In genomic region chr20:1897486-1897885, GRCh38 we compare ENCODE assay signal across 10 cellular contexts. TPM values are rescaled to one million over a fixed set of nuclear protein-coding genes. Genes with fewer than 3 reads are reported as not detected.
DNase-seq lines count a peak whose midpoint lies in the region; ATAC-seq, FAIRE-seq and TF ChIP-seq lines count a peak whose summit lies in the region.
"Had no signal": no experiment of that assay in that cellular context is flagged by ENCODE, and none has a peak within 500 bp of the region (broad histone marks: within the 10 kb centered on the region; RNA-seq: fewer than 3 reads in every experiment).

No MANE protein-coding gene starts in this region.

- no peaks in the 10 kb centered on the region for H3K36me3 ChIP-seq in CD4-positive, alpha-beta memory T cell (ENCODE audit: insufficient read depth, low read length)

- no peaks in the 10 kb centered on the region for H3K9me3 ChIP-seq in CD4-positive, alpha-beta memory T cell (ENCODE audit: control insufficient read depth in 1 of 2, low read length in 2 of 2)

- no peak for ATAC-seq in stimulated activated naive CD8-positive, alpha-beta T cell treated with anti-CD3 and anti-CD28 coated beads, Interleukin-15, amount 100 ng/mL, for 72 hours
- ATAC-seq in naive B cell (ENCODE audit: low read depth in 2 of 2), result peak; percentile 2 to 3
- no peak for ATAC-seq in GM19328 (IDR thresholded peaks at IDR 0.05; ENCODE audit: unreplicated experiment)

- H3K27me3 Mint-ChIP-seq in stimulated activated naive CD8-positive, alpha-beta T cell treated with anti-CD3 and anti-CD28 coated beads, Interleukin-15, Interleukin-2, amounts not matched to agents 100 ng/mL and 50 ng/mL, for 24 hours, result peaks cover 47% of the 10 kb centered on the region
- peaks cover 79% of the 10 kb centered on the region for H3K27me3 Mint-ChIP-seq in stimulated activated naive CD8-positive, alpha-beta T cell treated with anti-CD3 and anti-CD28 coated beads, Interleukin-15, amount 100 ng/mL, for 72 hours
- H3K27me3 Mint-ChIP-seq in chondrocyte (ENCODE audit: low read depth) (no peaks in the 10 kb centered on the region), naive B cell (peaks cover 11 to 23% (median 17%) of the 10 kb centered on the region in 3 donors)
- H3K27me3 Mint-ChIP-seq in CD4-positive, alpha-beta memory T cell, result peaks cover 32 to 51% of the 10 kb centered on the region in 2 donors

- H3K4me3 Mint-ChIP-seq in stimulated activated naive CD8-positive, alpha-beta T cell treated with anti-CD3 and anti-CD28 coated beads, Interleukin-15, Interleukin-2, amounts not matched to agents 100 ng/mL and 50 ng/mL, for 24 hours, result no peak overlapping the region
- no peak overlapping the region for H3K4me3 Mint-ChIP-seq in stimulated activated naive CD8-positive, alpha-beta T cell treated with anti-CD3 and anti-CD28 coated beads, Interleukin-15, amount 100 ng/mL, for 72 hours
- H3K4me3 Mint-ChIP-seq in chondrocyte (ENCODE audit: unreplicated experiment) (no peak overlapping the region), naive B cell (peak overlapping the region; percentile 41 to 89 (median 74))
- H3K4me3 Mint-ChIP-seq in CD4-positive, alpha-beta memory T cell, result no peak overlapping the region

- CTCF ChIA-PET in CD4-positive, alpha-beta memory T cell (lab: Charles Lee; ENCODE audit: partially characterized antibody), result no interaction called here

- H3K27me3 ChIP-seq in CD4-positive, alpha-beta memory T cell (ENCODE audit: insufficient read depth, low read length), result peaks cover 8% of the 10 kb centered on the region

- peaks cover 22% of the 10 kb centered on the region for H3K4me1 Mint-ChIP-seq in stimulated activated naive CD8-positive, alpha-beta T cell treated with anti-CD3 and anti-CD28 coated beads, Interleukin-15, Interleukin-2, amounts not matched to agents 100 ng/mL and 50 ng/mL, for 24 hours (ENCODE audit: low read depth)
- peaks cover 28% of the 10 kb centered on the region for H3K4me1 Mint-ChIP-seq in stimulated activated naive CD8-positive, alpha-beta T cell treated with anti-CD3 and anti-CD28 coated beads, Interleukin-15, amount 100 ng/mL, for 72 hours
- H3K4me1 Mint-ChIP-seq in chondrocyte (ENCODE audit: low read depth) (peaks cover 49% of the 10 kb centered on the region), naive B cell (peaks cover 49 to 59% (median 53%) of the 10 kb centered on the region in 3 donors)
- H3K4me1 Mint-ChIP-seq in CD4-positive, alpha-beta memory T cell, result peaks cover 0 to 10% (median 0%) of the 10 kb centered on the region in 4 donors

- H3K4me3 ChIP-seq in CD4-positive, alpha-beta memory T cell (ENCODE audit: low read length in 2 of 2), result no peak overlapping the region

- H3K4me1 ChIP-seq in CD4-positive, alpha-beta memory T cell (ENCODE audit: insufficient read depth, low read length), result peaks cover 5% of the 10 kb centered on the region

- POLR2A ChIA-PET in CD4-positive, alpha-beta memory T cell (lab: Charles Lee; ENCODE audit: partially characterized antibody), result no interaction called here

- intact Hi-C loops in CD4-positive, alpha-beta memory T cell (cut with micrococcal nuclease), result no loop called here

- DNase-seq in stimulated activated naive CD8-positive, alpha-beta T cell treated with anti-CD3 and anti-CD28 coated beads, Interleukin-15, amount 100 ng/mL, for 72 hours, result no peak
- DNase-seq in chondrocyte (ENCODE audit: low spot score) (no peak), naive B cell (no peak), D721Med (ENCODE audit: insufficient read length, low spot score) (no peak), NK-92 (lab: John Stamatoyannopoulos, UW; ENCODE audit: unreplicated experiment) (no peak)
- no peak for DNase-seq in CD4-positive, alpha-beta memory T cell
- DNase-seq: activated CD4-positive, alpha-beta T cell treated with anti-CD3 and anti-CD28 coated beads for 4 hours; central memory CD4-positive, alpha-beta T cell had no signal

- H3K9me3 Mint-ChIP-seq in stimulated activated naive CD8-positive, alpha-beta T cell treated with anti-CD3 and anti-CD28 coated beads, Interleukin-15, Interleukin-2, amounts not matched to agents 100 ng/mL and 50 ng/mL, for 24 hours, result no peaks in the 10 kb centered on the region
- H3K9me3 Mint-ChIP-seq in stimulated activated naive CD8-positive, alpha-beta T cell treated with anti-CD3 and anti-CD28 coated beads, Interleukin-15, amount 100 ng/mL, for 72 hours, result no peaks in the 10 kb centered on the region
- H3K9me3 Mint-ChIP-seq in chondrocyte (ENCODE audit: low read depth), result no peaks in the 10 kb centered on the region
- H3K9me3 Mint-ChIP-seq in naive B cell, result no peaks in the 10 kb centered on the region
- H3K9me3 Mint-ChIP-seq in CD4-positive, alpha-beta memory T cell, result no peaks in the 10 kb centered on the region

- FAIRE-seq in D721Med (lab: Jason Lieb, UNC), result no peak

- no peak for TF ChIP-seq CTCF in chondrocyte (IDR thresholded peaks at IDR 0.05)
- no peak for TF ChIP-seq CTCF in D721Med (IDR thresholded peaks at IDR 0.05; ENCODE audit: insufficient read depth, missing control alignments)

- H3K36me3 Mint-ChIP-seq in stimulated activated naive CD8-positive, alpha-beta T cell treated with anti-CD3 and anti-CD28 coated beads, Interleukin-15, Interleukin-2, amounts not matched to agents 100 ng/mL and 50 ng/mL, for 24 hours (ENCODE audit: low read depth), result no peaks in the 10 kb centered on the region
- H3K36me3 Mint-ChIP-seq in chondrocyte (ENCODE audit: low read depth), result peaks cover 3% of the 10 kb centered on the region
- peaks cover 0 to 7% of the 10 kb centered on the region in 2 donors for H3K36me3 Mint-ChIP-seq in naive B cell
- no peaks in the 10 kb centered on the region for H3K36me3 Mint-ChIP-seq in CD4-positive, alpha-beta memory T cell

- H3K27ac Mint-ChIP-seq in stimulated activated naive CD8-positive, alpha-beta T cell treated with anti-CD3 and anti-CD28 coated beads, Interleukin-15, Interleukin-2, amounts not matched to agents 100 ng/mL and 50 ng/mL, for 24 hours, result peak overlapping the region; percentile 7
- H3K27ac Mint-ChIP-seq in stimulated activated naive CD8-positive, alpha-beta T cell treated with anti-CD3 and anti-CD28 coated beads, Interleukin-15, amount 100 ng/mL, for 72 hours, result no peak overlapping the region
- H3K27ac Mint-ChIP-seq in chondrocyte (ENCODE audit: unreplicated experiment) (peak overlapping the region; percentile 45), naive B cell (peak overlapping the region; percentile 60 to 97 (median 79))
- H3K27ac Mint-ChIP-seq in CD4-positive, alpha-beta memory T cell, result peak overlapping the region in 1 of 7 donors; percentile 46

- no peak overlapping the region for H3K27ac ChIP-seq in CD4-positive, alpha-beta memory T cell (ENCODE audit: low read depth, low read length)

RNA-seq across cellular contexts. Expression of gene SIRPA, which starts 2.3 kb away (rescaled TPM):
- 16.2 to 25.6 TPM (median 24.9 TPM) in 3 replicates for total RNA-seq in chondrocyte
- under 1 TPM in 4 of 6 donors, not detected in 2; 0.24 to 0.44 (median 0.26) TPM for polyA plus RNA-seq in naive B cell (ENCODE audit: low read depth in 6 of 6)
- total RNA-seq in CD4-positive, alpha-beta memory T cell, result 1 to 10 TPM; 1.8 to 2.4 TPM
- polyA plus RNA-seq in CD4-positive, alpha-beta memory T cell, result not detected

Comparison
In these comparisons a context has a peak if more than half of its experiments do, and no peak if none do; other contexts are left out.
1. H3K27ac Mint-ChIP-seq: peak in stimulated activated naive CD8-positive, alpha-beta T cell treated with anti-CD3 and anti-CD28 coated beads, Interleukin-15, Interleukin-2, amounts not matched to agents 100 ng/mL and 50 ng/mL, for 24 hours (single experiment), chondrocyte (single experiment) and naive B cell (6 of 6); none in stimulated activated naive CD8-positive, alpha-beta T cell treated with anti-CD3 and anti-CD28 coated beads, Interleukin-15, amount 100 ng/mL, for 72 hours (0 of 2).
2. H3K4me3 Mint-ChIP-seq: peak in naive B cell (8 of 8); none in stimulated activated naive CD8-positive, alpha-beta T cell treated with anti-CD3 and anti-CD28 coated beads, Interleukin-15, Interleukin-2, amounts not matched to agents 100 ng/mL and 50 ng/mL, for 24 hours (single experiment), stimulated activated naive CD8-positive, alpha-beta T cell treated with anti-CD3 and anti-CD28 coated beads, Interleukin-15, amount 100 ng/mL, for 72 hours (0 of 2), chondrocyte (single experiment) and CD4-positive, alpha-beta memory T cell (0 of 8).
3. ATAC-seq: peak in naive B cell (2 of 2); none in stimulated activated naive CD8-positive, alpha-beta T cell treated with anti-CD3 and anti-CD28 coated beads, Interleukin-15, amount 100 ng/mL, for 72 hours (single experiment) and GM19328 (single experiment).